1 cellular context compared by ENCODE assay signal in the genomic region with DNA sequence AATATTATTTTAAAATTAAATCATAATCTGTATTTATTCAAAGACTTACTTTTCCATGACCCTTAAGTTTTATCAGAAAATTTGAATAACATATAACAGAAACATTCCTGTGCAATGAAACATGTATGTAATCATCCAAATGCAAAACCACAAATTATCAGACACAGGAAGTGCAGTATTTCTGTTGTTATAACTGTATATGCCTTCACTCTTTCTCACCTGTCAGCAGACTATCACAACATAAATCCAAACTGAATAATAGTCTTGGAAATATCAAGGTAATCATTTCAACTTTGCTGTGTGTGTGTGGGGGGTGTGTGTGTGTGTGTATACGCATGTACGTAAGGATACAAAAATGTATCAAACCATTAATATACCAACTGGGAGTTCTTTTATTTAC.
TF ChIP-seq lines count a peak whose summit lies in the region.

No MANE protein-coding gene starts in this region.

TF ChIP-seq in SK-N-SH, 30 proteins besides CTCF, POLR2A, EP300 and RAD21 (continued from another document):
- TF ChIP-seq, protein P1, sequence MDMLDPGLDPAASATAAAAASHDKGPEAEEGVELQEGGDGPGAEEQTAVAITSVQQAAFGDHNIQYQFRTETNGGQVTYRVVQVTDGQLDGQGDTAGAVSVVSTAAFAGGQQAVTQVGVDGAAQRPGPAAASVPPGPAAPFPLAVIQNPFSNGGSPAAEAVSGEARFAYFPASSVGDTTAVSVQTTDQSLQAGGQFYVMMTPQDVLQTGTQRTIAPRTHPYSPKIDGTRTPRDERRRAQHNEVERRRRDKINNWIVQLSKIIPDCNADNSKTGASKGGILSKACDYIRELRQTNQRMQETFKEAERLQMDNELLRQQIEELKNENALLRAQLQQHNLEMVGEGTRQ (IDR thresholded peaks at IDR 0.05; ENCODE audit: borderline replicate concordance, low read depth, low read length), result no peak
- no peak for TF ChIP-seq ELF1 (IDR thresholded peaks at IDR 0.05)
TF ChIP-seq in SK-N-SH: peak in this region for 3.
